In the genomic region with DNA sequence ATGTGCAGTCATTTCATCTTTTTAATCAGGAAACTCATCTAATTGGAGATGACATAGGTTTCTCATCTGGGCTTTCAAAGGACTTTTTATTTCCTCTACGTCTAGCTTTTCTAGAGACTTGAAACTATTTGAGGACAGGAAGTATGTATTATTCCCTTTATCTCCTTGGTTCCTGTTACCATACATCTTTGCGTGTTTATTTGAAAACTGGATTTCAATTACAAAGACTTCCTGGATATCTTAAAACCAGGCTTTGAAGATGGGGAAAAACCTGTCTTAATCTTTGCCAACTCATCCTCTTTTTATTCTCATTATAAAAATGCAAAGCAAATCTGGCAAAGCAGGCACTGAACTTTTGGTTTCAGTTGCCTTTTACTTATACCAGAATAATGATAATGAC, we compare ENCODE assay signal across 19 cellular contexts.
DNase-seq lines count a peak whose midpoint lies in the region; ATAC-seq and TF ChIP-seq lines count a peak whose summit lies in the region.
"Had no signal": no experiment of that assay in that cellular context is flagged by ENCODE, and none has a peak within 500 bp of the region (broad histone marks: within the 10 kb centered on the region; RNA-seq: fewer than 3 reads in every experiment).

No MANE protein-coding gene starts in this region.

- H3F3A ChIP-seq in smooth muscle cell (ENCODE audit: low read depth): peaks cover 30% of the 10 kb centered on the region

- H3K9ac ChIP-seq in smooth muscle cell (ENCODE audit: low read depth): no peak overlapping the region

- H3K9me3 ChIP-seq in smooth muscle cell (replicated peaks; ENCODE audit: low read depth): no peaks in the 10 kb centered on the region
- H3K9me3 ChIP-seq: breast epithelium, heart right ventricle, vagina had no signal

- H3K27ac ChIP-seq in smooth muscle cell (ENCODE audit: low read depth): peak overlapping the region; percentile 43
- H3K27ac ChIP-seq: breast epithelium, vagina had no signal

- H3K79me2 ChIP-seq in smooth muscle cell (ENCODE audit: low read depth): peaks cover 77% of the 10 kb centered on the region

- peaks cover 3% of the 10 kb centered on the region for H3K9me3 Mint-ChIP-seq in activated T-cell treated with anti-CD3 and anti-CD28 coated beads, Interleukin-2, amount 50 U/mL, for 24 hours
- H3K9me3 Mint-ChIP-seq: CD8-positive, alpha-beta memory T cell had no signal

- no peak for ATAC-seq in HG02938 (IDR thresholded peaks at IDR 0.05; ENCODE audit: unreplicated experiment)
- ATAC-seq: heart right ventricle, K562, Right ventricle myocardium inferior had no signal

- DNase-seq in activated T-cell treated with anti-CD3 and anti-CD28 coated beads, Interleukin-2, amount 50 U/mL, for 24 hours: no peak
- DNase-seq in activated T-cell treated with anti-CD3 and anti-CD28 coated beads, Interleukin-2, amount 50 U/mL, for 1 hour: no peak
- DNase-seq in Jurkat, Clone E6-1 (ENCODE audit: low read depth, low spot score): peak; percentile 23
- peak; percentile 61 for DNase-seq in fibroblast of peridontal ligament (ENCODE audit: extremely low read depth)
- no peak for DNase-seq in smooth muscle cell (lab: John Stamatoyannopoulos, UW; ENCODE audit: unreplicated experiment)
- no peak for DNase-seq in hippocampal formation (lab: John Stamatoyannopoulos, UW)
- DNase-seq in NCI-H146 (lab: John Stamatoyannopoulos, UW): no peak
- DNase-seq: activated CD4-positive, alpha-beta T cell treated with anti-CD3 and anti-CD28 coated beads, Interleukin-2, amount 10 ng/mL, durations not matched to agents 7 days and 5 days; cortex of kidney; DMS79 treated with DMSO at 0.1 percent for 48 hours; heart right ventricle; NCI-H2171 treated with DMSO at 0.1 percent for 48 hours; NCI-H526 treated with DMSO at 0.1 percent for 48 hours had no signal

- no peaks in the 10 kb centered on the region for H3K27me3 ChIP-seq in smooth muscle cell (ENCODE audit: low read depth)
- H3K27me3 ChIP-seq: breast epithelium, heart right ventricle, vagina had no signal

- H3K27ac Mint-ChIP-seq in activated T-cell treated with anti-CD3 and anti-CD28 coated beads, Interleukin-2, amount 50 U/mL, for 24 hours: peak overlapping the region; percentile 68
- H3K27ac Mint-ChIP-seq: activated CD4-positive, alpha-beta T cell treated with anti-CD3 and anti-CD28 coated beads, Interleukin-2, amount 10 ng/mL, durations not matched to agents 7 days and 5 days had no signal

- peak overlapping the region; percentile 18 for H3K4me2 ChIP-seq in smooth muscle cell

- peaks cover 4% of the 10 kb centered on the region for H3K36me3 Mint-ChIP-seq in activated T-cell treated with anti-CD3 and anti-CD28 coated beads, Interleukin-2, amount 50 U/mL, for 24 hours (ENCODE audit: low read depth)

- H3K4me3 Mint-ChIP-seq in activated T-cell treated with anti-CD3 and anti-CD28 coated beads, Interleukin-2, amount 50 U/mL, for 24 hours: peak overlapping the region; percentile 33
- H3K4me3 Mint-ChIP-seq: activated CD4-positive, alpha-beta T cell treated with anti-CD3 and anti-CD28 coated beads, Interleukin-2, amount 10 ng/mL, durations not matched to agents 7 days and 5 days; CD8-positive, alpha-beta memory T cell had no signal

- H3K4me3 ChIP-seq in Jurkat, Clone E6-1 (ENCODE audit: low read length): no peak overlapping the region
- H3K4me3 ChIP-seq in smooth muscle cell: no peak overlapping the region
- H3K4me3 ChIP-seq: breast epithelium, heart right ventricle, K562, vagina had no signal

- H3K36me3 ChIP-seq in smooth muscle cell (ENCODE audit: low read depth): no peaks in the 10 kb centered on the region
- H3K36me3 ChIP-seq: breast epithelium, heart right ventricle, vagina had no signal

- peaks cover 75% of the 10 kb centered on the region for H3K4me1 Mint-ChIP-seq in activated T-cell treated with anti-CD3 and anti-CD28 coated beads, Interleukin-2, amount 50 U/mL, for 24 hours (ENCODE audit: low read depth)

- TF ChIP-seq CTCF in smooth muscle cell (IDR thresholded peaks at IDR 0.05; ENCODE audit: borderline replicate concordance, insufficient read depth, poor library complexity, severe bottlenecking): no peak

- no peaks in the 10 kb centered on the region for H3K27me3 Mint-ChIP-seq in activated T-cell treated with anti-CD3 and anti-CD28 coated beads, Interleukin-2, amount 50 U/mL, for 24 hours
- H3K27me3 Mint-ChIP-seq: activated CD4-positive, alpha-beta T cell treated with anti-CD3 and anti-CD28 coated beads, Interleukin-2, amount 10 ng/mL, durations not matched to agents 7 days and 5 days; CD8-positive, alpha-beta memory T cell had no signal

- peaks cover 99% of the 10 kb centered on the region for H4K20me1 ChIP-seq in smooth muscle cell (ENCODE audit: low read depth)

- 24% methylated on average over 2 of the region's 2 CpGs for WGBS in smooth muscle cell (ENCODE audit: low lambda C conversion rate)

- no peak overlapping the region for H2AFZ ChIP-seq in smooth muscle cell (ENCODE audit: low read depth)

- peaks cover 15% of the 10 kb centered on the region for H3K4me1 ChIP-seq in smooth muscle cell (ENCODE audit: low read depth)
- H3K4me1 ChIP-seq: breast epithelium had no signal

Comparison
In these comparisons a context has a peak if more than half of its experiments do, and no peak if none do; other contexts are left out.
1. DNase-seq: peak in Jurkat, Clone E6-1 (single experiment) and fibroblast of peridontal ligament (single experiment); none in activated T-cell treated with anti-CD3 and anti-CD28 coated beads, Interleukin-2, amount 50 U/mL, for 24 hours (single experiment), activated T-cell treated with anti-CD3 and anti-CD28 coated beads, Interleukin-2, amount 50 U/mL, for 1 hour (single experiment), smooth muscle cell (single experiment), hippocampal formation (0 of 2) and NCI-H146 (single experiment).